In the genomic region with DNA sequence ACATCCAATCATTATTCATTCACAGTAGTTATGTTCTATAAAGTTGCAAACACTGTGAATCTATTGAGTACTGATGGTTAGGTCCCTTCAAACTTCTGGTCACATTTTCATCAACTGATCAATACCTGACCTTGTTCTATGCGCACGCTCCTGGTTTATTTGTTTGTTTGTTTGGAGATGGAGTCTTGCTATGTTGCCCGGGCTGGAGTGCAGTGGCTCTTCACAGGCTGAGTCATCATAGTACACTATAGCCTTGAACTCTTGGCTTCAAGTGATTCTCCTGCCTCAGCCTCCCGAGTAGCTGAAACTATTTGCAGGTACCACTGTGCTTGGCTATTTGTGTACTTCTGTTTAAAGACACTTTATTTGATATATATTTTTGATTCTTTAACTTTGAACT, we compare ENCODE assay signal across 2 cellular contexts.
TF ChIP-seq lines count a peak whose summit lies in the region.

No MANE protein-coding gene starts in this region.

TF ChIP-seq in K562, 482 proteins besides CTCF, POLR2A, EP300 and RAD21:
- TF ChIP-seq, protein P1, sequence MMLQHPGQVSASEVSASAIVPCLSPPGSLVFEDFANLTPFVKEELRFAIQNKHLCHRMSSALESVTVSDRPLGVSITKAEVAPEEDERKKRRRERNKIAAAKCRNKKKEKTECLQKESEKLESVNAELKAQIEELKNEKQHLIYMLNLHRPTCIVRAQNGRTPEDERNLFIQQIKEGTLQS (IDR thresholded peaks at IDR 0.05) = 0 out of 2 replicates have a peak, but pooled peaks have one; percentile 7
- TF ChIP-seq, protein P1 (CRISPR knock-in tag; conservative IDR thresholded peaks at IDR 0.05) = no peak
- TF ChIP-seq, protein P2, sequence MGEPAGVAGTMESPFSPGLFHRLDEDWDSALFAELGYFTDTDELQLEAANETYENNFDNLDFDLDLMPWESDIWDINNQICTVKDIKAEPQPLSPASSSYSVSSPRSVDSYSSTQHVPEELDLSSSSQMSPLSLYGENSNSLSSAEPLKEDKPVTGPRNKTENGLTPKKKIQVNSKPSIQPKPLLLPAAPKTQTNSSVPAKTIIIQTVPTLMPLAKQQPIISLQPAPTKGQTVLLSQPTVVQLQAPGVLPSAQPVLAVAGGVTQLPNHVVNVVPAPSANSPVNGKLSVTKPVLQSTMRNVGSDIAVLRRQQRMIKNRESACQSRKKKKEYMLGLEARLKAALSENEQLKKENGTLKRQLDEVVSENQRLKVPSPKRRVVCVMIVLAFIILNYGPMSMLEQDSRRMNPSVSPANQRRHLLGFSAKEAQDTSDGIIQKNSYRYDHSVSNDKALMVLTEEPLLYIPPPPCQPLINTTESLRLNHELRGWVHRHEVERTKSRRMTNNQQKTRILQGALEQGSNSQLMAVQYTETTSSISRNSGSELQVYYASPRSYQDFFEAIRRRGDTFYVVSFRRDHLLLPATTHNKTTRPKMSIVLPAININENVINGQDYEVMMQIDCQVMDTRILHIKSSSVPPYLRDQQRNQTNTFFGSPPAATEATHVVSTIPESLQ (CRISPR knock-in tag; IDR thresholded peaks at IDR 0.05) = no peak

TF ChIP-seq in HepG2, 621 proteins besides CTCF, POLR2A, EP300 and RAD21:
- peak in 1 of 2 experiments; percentile 50; a peak in 1 of 4 replicates for TF ChIP-seq NR2F1 (CRISPR knock-in tag; IDR thresholded peaks at IDR 0.05)
- peak; percentile 84 for TF ChIP-seq FOSL2 (CRISPR knock-in tag; IDR thresholded peaks at IDR 0.05)
- TF ChIP-seq RARA (CRISPR knock-in tag; IDR thresholded peaks at IDR 0.05) = peak; percentile 38; the same call in 1 of the 2 replicates
- peak; percentile 91 for TF ChIP-seq ZNF121 (CRISPR knock-in tag; IDR thresholded peaks at IDR 0.05)
- TF ChIP-seq, protein P3, sequence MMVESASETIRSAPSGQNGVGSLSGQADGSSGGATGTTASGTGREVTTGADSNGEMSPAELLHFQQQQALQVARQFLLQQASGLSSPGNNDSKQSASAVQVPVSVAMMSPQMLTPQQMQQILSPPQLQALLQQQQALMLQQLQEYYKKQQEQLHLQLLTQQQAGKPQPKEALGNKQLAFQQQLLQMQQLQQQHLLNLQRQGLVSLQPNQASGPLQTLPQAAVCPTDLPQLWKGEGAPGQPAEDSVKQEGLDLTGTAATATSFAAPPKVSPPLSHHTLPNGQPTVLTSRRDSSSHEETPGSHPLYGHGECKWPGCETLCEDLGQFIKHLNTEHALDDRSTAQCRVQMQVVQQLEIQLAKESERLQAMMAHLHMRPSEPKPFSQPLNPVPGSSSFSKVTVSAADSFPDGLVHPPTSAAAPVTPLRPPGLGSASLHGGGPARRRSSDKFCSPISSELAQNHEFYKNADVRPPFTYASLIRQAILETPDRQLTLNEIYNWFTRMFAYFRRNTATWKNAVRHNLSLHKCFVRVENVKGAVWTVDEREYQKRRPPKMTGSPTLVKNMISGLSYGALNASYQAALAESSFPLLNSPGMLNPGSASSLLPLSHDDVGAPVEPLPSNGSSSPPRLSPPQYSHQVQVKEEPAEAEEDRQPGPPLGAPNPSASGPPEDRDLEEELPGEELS (CRISPR knock-in tag; IDR thresholded peaks at IDR 0.05) = 0 out of 2 replicates have a peak, but pooled peaks have one; percentile 20
- no peak for TF ChIP-seq ZNF30 (CRISPR knock-in tag; IDR thresholded peaks at IDR 0.05)
- TF ChIP-seq CBFB (CRISPR knock-in tag; IDR thresholded peaks at IDR 0.05) = no peak
- TF ChIP-seq, protein P4, sequence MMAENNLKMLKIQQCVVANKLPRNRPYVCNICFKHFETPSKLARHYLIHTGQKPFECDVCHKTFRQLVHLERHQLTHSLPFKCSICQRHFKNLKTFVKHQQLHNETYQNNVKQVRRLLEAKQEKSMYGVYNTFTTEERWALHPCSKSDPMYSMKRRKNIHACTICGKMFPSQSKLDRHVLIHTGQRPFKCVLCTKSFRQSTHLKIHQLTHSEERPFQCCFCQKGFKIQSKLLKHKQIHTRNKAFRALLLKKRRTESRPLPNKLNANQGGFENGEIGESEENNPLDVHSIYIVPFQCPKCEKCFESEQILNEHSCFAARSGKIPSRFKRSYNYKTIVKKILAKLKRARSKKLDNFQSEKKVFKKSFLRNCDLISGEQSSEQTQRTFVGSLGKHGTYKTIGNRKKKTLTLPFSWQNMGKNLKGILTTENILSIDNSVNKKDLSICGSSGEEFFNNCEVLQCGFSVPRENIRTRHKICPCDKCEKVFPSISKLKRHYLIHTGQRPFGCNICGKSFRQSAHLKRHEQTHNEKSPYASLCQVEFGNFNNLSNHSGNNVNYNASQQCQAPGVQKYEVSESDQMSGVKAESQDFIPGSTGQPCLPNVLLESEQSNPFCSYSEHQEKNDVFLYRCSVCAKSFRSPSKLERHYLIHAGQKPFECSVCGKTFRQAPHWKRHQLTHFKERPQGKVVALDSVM (CRISPR knock-in tag; IDR thresholded peaks at IDR 0.05) = peak; percentile 52; the same call in 1 of the 2 replicates
- no peak for TF ChIP-seq FOXP1 (IDR thresholded peaks at IDR 0.05)
- peak; percentile 62; the same call in 1 of the 2 replicates for TF ChIP-seq FOXP1 (CRISPR knock-in tag; IDR thresholded peaks at IDR 0.05)
- TF ChIP-seq ZSCAN9 (CRISPR knock-in tag; IDR thresholded peaks at IDR 0.05; ENCODE audit: borderline replicate concordance) = no peak
